1 cellular context compared by ENCODE assay signal in genomic region chr9:130693426-130694191, GRCh38.
TF ChIP-seq lines count a peak whose summit lies in the region.

Gene EXOSC2, plus strand, starts transcription at chr9:130693780. Its CDS starts 12 bp downstream, at chr9:130693792.

TF ChIP-seq in GM23338, 12 proteins besides CTCF, POLR2A, EP300 and RAD21 (continued from another document):
- TF ChIP-seq ETS1 (IDR thresholded peaks at IDR 0.05) = peak; percentile 77
